Comparison of ENCODE assay signal across 2 cellular contexts in the genomic region with DNA sequence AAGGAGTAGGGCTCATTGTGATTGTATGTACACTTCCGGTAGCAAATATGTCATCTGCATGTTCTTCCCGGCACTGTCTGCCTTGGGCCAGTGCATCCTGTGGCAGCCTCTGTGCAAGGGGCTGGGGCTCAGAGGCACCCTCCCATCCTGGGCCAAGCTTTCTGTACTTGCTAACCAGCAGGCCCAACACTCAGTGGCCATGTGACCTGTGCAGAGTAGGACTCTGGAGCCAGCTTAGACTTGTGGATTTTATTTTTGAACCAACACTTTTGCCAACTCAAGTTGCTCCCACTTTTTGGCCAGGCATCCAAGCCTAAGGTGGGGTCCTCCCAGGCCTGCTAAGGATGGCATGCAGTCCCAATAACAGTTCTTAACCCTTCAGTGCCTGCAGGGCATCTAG.
TF ChIP-seq lines count a peak whose summit lies in the region.

No MANE protein-coding gene starts in this region.

TF ChIP-seq in IMR-90, 13 proteins besides CTCF, POLR2A, EP300 and RAD21:
- TF ChIP-seq RFX5 (IDR thresholded peaks at IDR 0.05; ENCODE audit: low read depth, low read length) (no peak), MAFK (IDR thresholded peaks at IDR 0.05; ENCODE audit: low read depth, low read length) (no peak), MAZ (IDR thresholded peaks at IDR 0.05; ENCODE audit: borderline replicate concordance, low read depth, low read length) (no peak), SMC3 (IDR thresholded peaks at IDR 0.05; ENCODE audit: low read depth, low read length) (no peak), CHD1 (IDR thresholded peaks at IDR 0.05; ENCODE audit: low read depth, low read length) (no peak), FOS (IDR thresholded peaks at IDR 0.05; ENCODE audit: low read depth, low read length) (no peak), NFE2L2 (IDR thresholded peaks at IDR 0.05; ENCODE audit: low read depth, low read length) (no peak), MXI1 (IDR thresholded peaks at IDR 0.05; ENCODE audit: borderline replicate concordance, low read depth, low read length) (no peak), CEBPB (IDR thresholded peaks at IDR 0.05; ENCODE audit: low read depth, low read length) (no peak), BHLHE40 (IDR thresholded peaks at IDR 0.05; ENCODE audit: low read depth, low read length) (no peak), RCOR1 (IDR thresholded peaks at IDR 0.05; ENCODE audit: insufficient replicate concordance, low read length) (no peak)
- TF ChIP-seq, protein P1, sequence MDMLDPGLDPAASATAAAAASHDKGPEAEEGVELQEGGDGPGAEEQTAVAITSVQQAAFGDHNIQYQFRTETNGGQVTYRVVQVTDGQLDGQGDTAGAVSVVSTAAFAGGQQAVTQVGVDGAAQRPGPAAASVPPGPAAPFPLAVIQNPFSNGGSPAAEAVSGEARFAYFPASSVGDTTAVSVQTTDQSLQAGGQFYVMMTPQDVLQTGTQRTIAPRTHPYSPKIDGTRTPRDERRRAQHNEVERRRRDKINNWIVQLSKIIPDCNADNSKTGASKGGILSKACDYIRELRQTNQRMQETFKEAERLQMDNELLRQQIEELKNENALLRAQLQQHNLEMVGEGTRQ (IDR thresholded peaks at IDR 0.05; ENCODE audit: low read depth, low read length), result no peak
- TF ChIP-seq, protein P2, sequence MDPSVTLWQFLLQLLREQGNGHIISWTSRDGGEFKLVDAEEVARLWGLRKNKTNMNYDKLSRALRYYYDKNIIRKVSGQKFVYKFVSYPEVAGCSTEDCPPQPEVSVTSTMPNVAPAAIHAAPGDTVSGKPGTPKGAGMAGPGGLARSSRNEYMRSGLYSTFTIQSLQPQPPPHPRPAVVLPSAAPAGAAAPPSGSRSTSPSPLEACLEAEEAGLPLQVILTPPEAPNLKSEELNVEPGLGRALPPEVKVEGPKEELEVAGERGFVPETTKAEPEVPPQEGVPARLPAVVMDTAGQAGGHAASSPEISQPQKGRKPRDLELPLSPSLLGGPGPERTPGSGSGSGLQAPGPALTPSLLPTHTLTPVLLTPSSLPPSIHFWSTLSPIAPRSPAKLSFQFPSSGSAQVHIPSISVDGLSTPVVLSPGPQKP (IDR thresholded peaks at IDR 0.05; ENCODE audit: borderline replicate concordance, low read depth, low read length), result no peak

TF ChIP-seq in K562, 482 proteins besides CTCF, POLR2A, EP300 and RAD21:
- no peak for TF ChIP-seq SP1 (CRISPR knock-in tag; IDR thresholded peaks at IDR 0.05)
- TF ChIP-seq, protein P1 (CRISPR knock-in tag; IDR thresholded peaks at IDR 0.05), result 0 out of 2 replicates have a peak, but pooled peaks have one; percentile 3
